Comparison of ENCODE assay signal across 20 cellular contexts in genomic region chr16:68395806-68396205, GRCh38. TPM values are rescaled to one million over a fixed set of nuclear protein-coding genes. Genes with fewer than 3 reads are reported as not detected.
DNase-seq lines count a peak whose midpoint lies in the region; ATAC-seq, FAIRE-seq and TF ChIP-seq lines count a peak whose summit lies in the region.
"Had no signal": no experiment of that assay in that cellular context is flagged by ENCODE, and none has a peak within 500 bp of the region (broad histone marks: within the 10 kb centered on the region; RNA-seq: fewer than 3 reads in every experiment).

No MANE protein-coding gene starts in this region.

- DNase-seq in Right ventricle myocardium inferior (ENCODE audit: missing footprints) (peak; percentile 26), cardiac septum (ENCODE audit: low spot score) (no peak), glutamatergic neuron (no peak), neuronal stem cell (ENCODE audit: low spot score) (no peak), CD1c-positive myeloid dendritic cell (ENCODE audit: extremely low spot score) (no peak), frontal cortex (ENCODE audit: low spot score in 2 of 2) (no peak)
- no peak for DNase-seq in T-helper 2 cell treated with Interferon-gamma antibody and Interleukin-4, amounts not matched to agents 5 μg/mL and 100 μg/mL, for 36 hours (ENCODE audit: low spot score)
- DNase-seq in NK-92 treated with Interleukin-12 subunit alpha and Interleukin-12 subunit beta, amount 100 ng/mL, for 24 hours (lab: John Stamatoyannopoulos, UW), result no peak
- DNase-seq: GF-D8, NCI-H2029 treated with DMSO at 0.1 percent for 48 hours, NCI-H226, NCI-H524 treated with DMSO at 0.1 percent for 48 hours had no signal

- peaks cover 2% of the 10 kb centered on the region for H3K9me3 Mint-ChIP-seq in glutamatergic neuron (ENCODE audit: unreplicated experiment)
- H3K9me3 Mint-ChIP-seq in T-helper 2 cell treated with Interferon-gamma antibody and Interleukin-4, amounts not matched to agents 5 μg/mL and 100 μg/mL, for 36 hours, result no peaks in the 10 kb centered on the region
- H3K9me3 Mint-ChIP-seq: IgD-negative memory B cell had no signal

- peak overlapping the region; percentile 49 for H2BK15ac ChIP-seq in neuronal stem cell (ENCODE audit: low read length)

- H3K14ac ChIP-seq in neuronal stem cell (ENCODE audit: low read length), result no peak overlapping the region

- H3K79me1 ChIP-seq in neuronal stem cell (ENCODE audit: low read depth, low read length), result no peaks in the 10 kb centered on the region

- FAIRE-seq in frontal cortex (lab: Jason Lieb, UNC), result no peak
- FAIRE-seq: D721Med, GM19239, H54 had no signal

- H3K9ac ChIP-seq in neuronal stem cell (ENCODE audit: low read depth, low read length, poor library complexity), result no peak overlapping the region

- no peak for TF ChIP-seq CTCF in glutamatergic neuron (IDR thresholded peaks at IDR 0.05; ENCODE audit: partially characterized antibody, unreplicated experiment)

- no peaks in the 10 kb centered on the region for H3K36me3 ChIP-seq in neuronal stem cell (replicated peaks in 1 of 2; ENCODE audit: control insufficient read depth in 2 of 2, insufficient read depth in 2 of 2, low read length in 2 of 2)

- no peaks in the 10 kb centered on the region for H3K36me3 Mint-ChIP-seq in glutamatergic neuron (ENCODE audit: unreplicated experiment)
- no peaks in the 10 kb centered on the region for H3K36me3 Mint-ChIP-seq in T-helper 2 cell treated with Interferon-gamma antibody and Interleukin-4, amounts not matched to agents 5 μg/mL and 100 μg/mL, for 36 hours (ENCODE audit: low read depth)
- H3K36me3 Mint-ChIP-seq: IgD-negative memory B cell had no signal

- H3K18ac ChIP-seq in neuronal stem cell (ENCODE audit: low read length), result no peak overlapping the region

- H3K9me3 ChIP-seq in neuronal stem cell (replicated peaks in 1 of 2; ENCODE audit: control insufficient read depth in 2 of 2, insufficient read depth in 1 of 2, low read depth in 1 of 2, low read length in 2 of 2), result no peaks in the 10 kb centered on the region

- H2AK5ac ChIP-seq in neuronal stem cell (ENCODE audit: low read depth, low read length), result no peak overlapping the region

- H2BK5ac ChIP-seq in neuronal stem cell (ENCODE audit: low read length), result no peak overlapping the region

- no CpG with 5 or more reads among the region's 4 CpGs for WGBS in neuronal stem cell (ENCODE audit: extremely low coverage in 2 of 2, insufficient read length in 2 of 2, insufficient replicate concordance in 1 of 2), 2 donors

- no peak overlapping the region for H3K27ac Mint-ChIP-seq in glutamatergic neuron (ENCODE audit: unreplicated experiment)
- no peak overlapping the region for H3K27ac Mint-ChIP-seq in T-helper 2 cell treated with Interferon-gamma antibody and Interleukin-4, amounts not matched to agents 5 μg/mL and 100 μg/mL, for 36 hours
- H3K27ac Mint-ChIP-seq: IgD-negative memory B cell had no signal

- no peak overlapping the region for H3K4ac ChIP-seq in neuronal stem cell (ENCODE audit: low read length)

- no peak overlapping the region for H2BK120ac ChIP-seq in neuronal stem cell (ENCODE audit: low read depth, low read length)

- no peak for ATAC-seq in Right ventricle myocardium inferior

- peaks cover 9% of the 10 kb centered on the region for H3K4me1 Mint-ChIP-seq in glutamatergic neuron (ENCODE audit: low read depth, unreplicated experiment)
- peaks cover 10% of the 10 kb centered on the region for H3K4me1 Mint-ChIP-seq in T-helper 2 cell treated with Interferon-gamma antibody and Interleukin-4, amounts not matched to agents 5 μg/mL and 100 μg/mL, for 36 hours (ENCODE audit: low read depth)

- no peak overlapping the region for H2AFZ ChIP-seq in neuronal stem cell (ENCODE audit: low read length)

- H4K91ac ChIP-seq in neuronal stem cell (ENCODE audit: low read depth, low read length, poor library complexity), result no peak overlapping the region

- H3K4me3 Mint-ChIP-seq in glutamatergic neuron (ENCODE audit: unreplicated experiment), result peak overlapping the region; percentile 37
- no peak overlapping the region for H3K4me3 Mint-ChIP-seq in T-helper 2 cell treated with Interferon-gamma antibody and Interleukin-4, amounts not matched to agents 5 μg/mL and 100 μg/mL, for 36 hours
- H3K4me3 Mint-ChIP-seq: IgD-negative memory B cell had no signal

- H3K27me3 ChIP-seq in neuronal stem cell (ENCODE audit: control insufficient read depth in 3 of 3, insufficient read depth in 3 of 3, low read depth in 1 of 3, low read length in 3 of 3), result peaks cover 0 to 18% (median 0%) of the 10 kb centered on the region in 3 experiments

- intact Hi-C loops in Right ventricle myocardium inferior (cut with DNase I), result loop anchor here (5.0 kb wide), 1 partner anchor 116 kb away; no protein-coding TSS in a partner anchor
- intact Hi-C loops in cardiac septum (cut with DNase I), result loop anchor here (2.0 kb wide), 1 partner anchor 113 kb away; no protein-coding TSS in a partner anchor

- peaks cover 11% of the 10 kb centered on the region for H3K27me3 Mint-ChIP-seq in glutamatergic neuron (ENCODE audit: unreplicated experiment)
- H3K27me3 Mint-ChIP-seq in T-helper 2 cell treated with Interferon-gamma antibody and Interleukin-4, amounts not matched to agents 5 μg/mL and 100 μg/mL, for 36 hours (ENCODE audit: low read depth), result peaks cover 32% of the 10 kb centered on the region

- H3K4me1 ChIP-seq in neuronal stem cell (ENCODE audit: control insufficient read depth in 2 of 2, insufficient read depth in 1 of 2, low read depth in 1 of 2, low read length in 2 of 2), result no peaks in the 10 kb centered on the region

- H2BK12ac ChIP-seq in neuronal stem cell (ENCODE audit: low read length), result no peak overlapping the region

- no peak overlapping the region for H3K23ac ChIP-seq in neuronal stem cell (ENCODE audit: low read depth, low read length, poor library complexity)

- H3K4me2 ChIP-seq in neuronal stem cell (ENCODE audit: insufficient read depth, low read length, poor library complexity, severe bottlenecking), result no peak overlapping the region

- no peak overlapping the region for H3K27ac ChIP-seq in neuronal stem cell (replicated peaks; ENCODE audit: low read length)
- H3K27ac ChIP-seq: C4-2B, SK-N-MC had no signal

- no peak overlapping the region for H3K4me3 ChIP-seq in neuronal stem cell (ENCODE audit: low read length in 2 of 2)
- H3K4me3 ChIP-seq: SK-N-MC had no signal

- H4K8ac ChIP-seq in neuronal stem cell (ENCODE audit: low read depth, low read length), result no peak overlapping the region

RNA-seq across cellular contexts. Expression of gene SMPD3, which starts 52.5 kb away (rescaled TPM):
- total RNA-seq in Right ventricle myocardium inferior, result 0.38 TPM
- total RNA-seq in cardiac septum, result not detected
- total RNA-seq in glutamatergic neuron (ENCODE audit: unreplicated experiment), result 85.4 TPM
- 0.21 TPM for polyA plus RNA-seq in neuronal stem cell (2013, experiment 1 of 2)
- polyA plus RNA-seq in neuronal stem cell (2013, experiment 2 of 2), result 0.15 TPM
- 64.8 TPM for total RNA-seq in frontal cortex
- total RNA-seq: PC-3 had no signal
- polyA plus RNA-seq: AG04450 had no signal

Comparison
In these comparisons a context has a peak if more than half of its experiments do, and no peak if none do; other contexts are left out.
1. RNA of gene SMPD3, which starts 52.5 kb away (total RNA-seq): 85.4 TPM in glutamatergic neuron (single experiment) and 64.8 TPM in frontal cortex (single experiment); 0.38 TPM in Right ventricle myocardium inferior (single experiment) and not detected in cardiac septum (single experiment); every median in the first group is over 10 times any median in the second.